In genomic region chr10:97903128-97904025, GRCh38 we compare ENCODE assay signal across 18 cellular contexts. TPM values are rescaled to one million over a fixed set of nuclear protein-coding genes. Genes with fewer than 3 reads are reported as not detected.
DNase-seq lines count a peak whose midpoint lies in the region; ATAC-seq and TF ChIP-seq lines count a peak whose summit lies in the region.
"Had no signal": no experiment of that assay in that cellular context is flagged by ENCODE, and none has a peak within 500 bp of the region (broad histone marks: within the 10 kb centered on the region; RNA-seq: fewer than 3 reads in every experiment).

No MANE protein-coding gene starts in this region.

- no peak for TF ChIP-seq POLR2A in heart left ventricle (IDR thresholded peaks at IDR 0.05)

- TF ChIP-seq EP300 in SK-N-SH (IDR thresholded peaks at IDR 0.05; ENCODE audit: borderline replicate concordance in 1 of 2, low read depth in 1 of 2, low read length in 1 of 2) = no peak

- TF ChIP-seq CTCF in SK-N-SH (IDR thresholded peaks at IDR 0.05) (no peak), heart left ventricle (IDR thresholded peaks at IDR 0.05) (peak in 1 of 12 donors; percentile 10)

- ATAC-seq in SK-N-SH treated with all-trans-retinoic acid at 6 μM for 48 hours = peak; percentile 26; the same call in 2 of the 3 replicates
- ATAC-seq in heart left ventricle = peak; percentile 38 to 52 (median 40)
- peak; percentile 13 for ATAC-seq in aorta (ENCODE audit: low FRiP score)
- no peak for ATAC-seq in esophagus mucosa
- no peak for ATAC-seq in HG03135 (IDR thresholded peaks at IDR 0.05; ENCODE audit: unreplicated experiment)
- ATAC-seq: activated CD4-positive, alpha-beta T cell treated with anti-CD3 and anti-CD28 coated beads for 36 hours; activated CD8-positive, alpha-beta memory T cell treated with anti-CD3 and anti-CD28 coated beads, Interleukin-2, amount 10 ng/mL, durations not matched to agents 7 days and 5 days; effector memory CD8-positive, alpha-beta T cell; K562 had no signal

- H3K9me3 ChIP-seq in SK-N-SH (no peaks in the 10 kb centered on the region), heart left ventricle (no peaks in the 10 kb centered on the region), aorta (ENCODE audit: control insufficient read depth, low read length) (no peaks in the 10 kb centered on the region)
- H3K9me3 ChIP-seq: HAP-1 had no signal

- no peak for DNase-seq in SK-N-SH
- DNase-seq in NCI-H524 (lab: John Stamatoyannopoulos, UW) = peak; percentile 57 to 70
- DNase-seq in heart left ventricle = peak in 1 of 5 donors; percentile 15
- DNase-seq in aorta = peak in 1 of 2 donors; percentile 28
- DNase-seq in NCI-H2029 (lab: John Stamatoyannopoulos, UW) = no peak
- DNase-seq: activated CD4-positive, alpha-beta T cell treated with anti-CD3 and anti-CD28 coated beads for 36 hours; activated CD8-positive, alpha-beta memory T cell treated with anti-CD3 and anti-CD28 coated beads, Interleukin-2, amount 10 ng/mL, durations not matched to agents 7 days and 5 days; central memory CD4-positive, alpha-beta T cell; effector memory CD8-positive, alpha-beta T cell; hypothalamus; NCI-H1436; stimulated activated CD4-positive, alpha-beta T cell treated with anti-CD3 and anti-CD28 coated beads, Interleukin-2, amount 100 ng/mL, for 48 hours had no signal

- H3K4me3 ChIP-seq in SK-N-SH (ENCODE audit: low read depth in 2 of 2, low read length in 1 of 2) (no peak overlapping the region), heart left ventricle (no peak overlapping the region), aorta (ENCODE audit: low read length in 2 of 2) (no peak overlapping the region)
- H3K4me3 ChIP-seq: HAP-1, K562 had no signal

- no peak overlapping the region for H3K4me2 ChIP-seq in SK-N-SH

- H4K20me1 ChIP-seq in SK-N-SH (ENCODE audit: insufficient read depth) = no peaks in the 10 kb centered on the region

- H3K36me3 ChIP-seq in SK-N-SH (replicated peaks in 1 of 2; ENCODE audit: control insufficient read depth in 1 of 2, insufficient read depth in 2 of 2, low read length in 1 of 2) (no peaks in the 10 kb centered on the region), heart left ventricle (no peaks in the 10 kb centered on the region), aorta (ENCODE audit: control insufficient read depth in 1 of 2, insufficient read depth in 2 of 2, low read length in 1 of 2) (no peaks in the 10 kb centered on the region)
- H3K36me3 ChIP-seq: HAP-1 had no signal

- H3K27ac ChIP-seq in SK-N-SH (ENCODE audit: low read depth in 2 of 2, low read length in 1 of 2) (no peak overlapping the region), heart left ventricle (no peak overlapping the region), aorta (ENCODE audit: low read depth in 1 of 2, low read length in 2 of 2) (no peak overlapping the region)

- TF ChIP-seq RAD21 in SK-N-SH (IDR thresholded peaks at IDR 0.05; ENCODE audit: low read length) = no peak; the same call in 1 of the 2 replicates

- no peaks in the 10 kb centered on the region for H3F3A ChIP-seq in SK-N-SH (replicated peaks; ENCODE audit: insufficient read depth)

- no peaks in the 10 kb centered on the region for H3K79me2 ChIP-seq in SK-N-SH (ENCODE audit: insufficient read depth)

- CTCF ChIA-PET in SK-N-SH (lab: Yijun Ruan, JAX) = interaction anchor here (0.7 to 6.7 kb wide), 15 partner anchors 8 to 406 kb away, joined by 3 to 55 read pairs (median 6); no protein-coding TSS in a partner anchor

- POLR2A ChIA-PET in SK-N-SH (lab: Yijun Ruan, JAX) = interaction anchor here (0.9 to 1.9 kb wide), 2 partner anchors 127 to 406 kb away, joined by 3 to 4 read pairs; partner anchors contain the start of gene CRTAC1

- H3K9me2 ChIP-seq in SK-N-SH = no peaks in the 10 kb centered on the region

- H3K27me3 ChIP-seq in SK-N-SH (ENCODE audit: insufficient read depth) = peaks cover 9% of the 10 kb centered on the region; the same call in 1 of the 2 replicates
- H3K27me3 ChIP-seq in heart left ventricle = peaks cover 0 to 5% (median 0%) of the 10 kb centered on the region in 9 donors
- no peaks in the 10 kb centered on the region for H3K27me3 ChIP-seq in aorta (ENCODE audit: control insufficient read depth in 1 of 2, insufficient read depth in 2 of 2, low read length in 1 of 2)

- no peak overlapping the region for H2AFZ ChIP-seq in SK-N-SH (ENCODE audit: low read depth)

- H3K4me1 ChIP-seq in SK-N-SH (ENCODE audit: control insufficient read depth in 1 of 2, insufficient read depth in 2 of 2, low read depth in 1 of 2, low read length in 1 of 2) (peaks cover 0 to 12% of the 10 kb centered on the region in 2 experiments; a peak in 1 of 4 replicates), heart left ventricle (peaks cover 0 to 18% (median 3%) of the 10 kb centered on the region in 12 donors), aorta (ENCODE audit: control insufficient read depth in 1 of 2, insufficient read depth in 2 of 2, low read length in 2 of 2) (no peaks in the 10 kb centered on the region)
- H3K4me1 ChIP-seq: HAP-1 had no signal

- intact Hi-C loops in heart left ventricle (cut with DNase I) (no loop called here), aorta (cut with DNase I) (no loop called here)

- WGBS in SK-N-SH (ENCODE audit: low lambda C conversion rate) = 44% methylated on average over 8 of the region's 9 CpGs
- WGBS in heart left ventricle, 4 donors = 46 to 58% (median 53%) methylated on average over 9 of the region's 9 CpGs
- WGBS in aorta, 2 donors = 57 to 61% methylated on average over 9 of the region's 9 CpGs

- H3K9ac ChIP-seq in SK-N-SH = no peak overlapping the region

TF ChIP-seq in SK-N-SH treated with all-trans-retinoic acid at 6 μM for 48 hours, 23 proteins besides CTCF, POLR2A, EP300 and RAD21:
- no peak for TF ChIP-seq PPARA (CRISPR knock-in tag; IDR thresholded peaks at IDR 0.05; ENCODE audit: borderline replicate concordance)
- no peak for TF ChIP-seq ZFP3 (CRISPR knock-in tag; IDR thresholded peaks at IDR 0.05)

TF ChIP-seq in SK-N-SH, 30 proteins besides CTCF, POLR2A, EP300 and RAD21:
- no peak for TF ChIP-seq TCF12 (IDR thresholded peaks at IDR 0.05)

RNA-seq across cellular contexts. Expression of gene GOLGA7B, which starts 53.7 kb away (rescaled TPM):
- polyA plus RNA-seq in SK-N-SH (2012; rRNA removed) (0.03 and 0.13 TPM in 2 replicates), heart left ventricle (under 1 TPM; 0.11 to 0.19 TPM), aorta (under 1 TPM; 0.13 to 0.41 TPM)
- polyA plus RNA-seq in SK-N-SH (2012; cell fraction: cytosol; rRNA removed) = 0.08 and 0.22 TPM in 2 replicates
- 0.18 and 0.31 TPM in 2 replicates for polyA plus RNA-seq in SK-N-SH (2012; cell fraction: nucleus; rRNA removed)
- total RNA-seq in heart left ventricle (1 to 10 TPM in 1 of 9 donors, under 1 TPM in 7, not detected in 1; 0.06 to 1.1 (median 0.16) TPM), aorta (under 1 TPM; 0.36 to 0.45 TPM), esophagus mucosa (1.4 TPM)
- polyA plus RNA-seq: CD14-positive monocyte had no signal

Comparison
In these comparisons a context has a peak if more than half of its experiments do, and no peak if none do; other contexts are left out.
1. ATAC-seq: peak in SK-N-SH treated with all-trans-retinoic acid at 6 μM for 48 hours (single experiment), heart left ventricle (4 of 4) and aorta (single experiment); none in esophagus mucosa (single experiment) and HG03135 (single experiment).
2. DNase-seq: peak in NCI-H524 (2 of 2); none in SK-N-SH (single experiment) and NCI-H2029 (single experiment).